25 cellular contexts compared by ENCODE assay signal in genomic region chr7:124857672-124858235, GRCh38.
"Had no signal": no experiment of that assay in that cellular context is flagged by ENCODE, and none has a peak within 500 bp of the region (broad histone marks: within the 10 kb centered on the region; RNA-seq: fewer than 3 reads in every experiment).

No MANE protein-coding gene starts in this region.

- H3K4me1 ChIP-seq: foreskin keratinocyte, left lung, prostate gland, right atrium auricular region, spleen, tibial artery had no signal

- H3K27me3 ChIP-seq: cardiac muscle cell, foreskin keratinocyte, left lung, neutrophil, ovary, right atrium auricular region, spleen, tibial artery had no signal

- H3K9me3 Mint-ChIP-seq: activated B cell treated with CpG ODN at 0.5 μM for 24 hours; activated naive CD4-positive, alpha-beta T cell treated with anti-CD3 and anti-CD28 coated beads, Interleukin-2, amount 10 ng/mL, durations not matched to agents 7 days and 5 days; activated naive CD8-positive, alpha-beta T cell treated with anti-CD3 and anti-CD28 coated beads, Interleukin-2, amount 50 U/mL, for 24 hours; dendritic cell treated with granulocyte-macrophage colony-stimulating factor and Interleukin-4, amounts not matched to agents 40 ng/mL and 50 ng/mL, for 4 days; naive thymus-derived CD8-positive, alpha-beta T cell; stimulated activated naive CD8-positive, alpha-beta T cell treated with anti-CD3 and anti-CD28 coated beads, Interleukin-15, Interleukin-2, amounts not matched to agents 100 ng/mL and 50 ng/mL, for 24 hours had no signal

- H3K4me3 Mint-ChIP-seq: activated B cell treated with CpG ODN at 0.5 μM for 24 hours; activated CD4-positive, alpha-beta T cell treated with anti-CD3 and anti-CD28 coated beads for 36 hours; activated naive CD4-positive, alpha-beta T cell treated with anti-CD3 and anti-CD28 coated beads, Interleukin-2, amount 10 ng/mL, durations not matched to agents 7 days and 5 days; activated naive CD8-positive, alpha-beta T cell treated with anti-CD3 and anti-CD28 coated beads, Interleukin-2, amount 50 U/mL, for 24 hours; dendritic cell treated with granulocyte-macrophage colony-stimulating factor and Interleukin-4, amounts not matched to agents 40 ng/mL and 50 ng/mL, for 4 days; naive thymus-derived CD8-positive, alpha-beta T cell; stimulated activated naive CD8-positive, alpha-beta T cell treated with anti-CD3 and anti-CD28 coated beads, Interleukin-15, Interleukin-2, amounts not matched to agents 100 ng/mL and 50 ng/mL, for 24 hours had no signal

- ATAC-seq: activated CD4-positive, alpha-beta T cell treated with anti-CD3 and anti-CD28 coated beads for 36 hours; activated naive CD8-positive, alpha-beta T cell treated with anti-CD3 and anti-CD28 coated beads, Interleukin-2, amount 50 U/mL, for 24 hours; foreskin keratinocyte; left lung; naive thymus-derived CD8-positive, alpha-beta T cell had no signal

- H3K27ac Mint-ChIP-seq: activated B cell treated with CpG ODN at 0.5 μM for 24 hours; activated CD4-positive, alpha-beta T cell treated with anti-CD3 and anti-CD28 coated beads for 36 hours; activated naive CD4-positive, alpha-beta T cell treated with anti-CD3 and anti-CD28 coated beads, Interleukin-2, amount 10 ng/mL, durations not matched to agents 7 days and 5 days; activated naive CD8-positive, alpha-beta T cell treated with anti-CD3 and anti-CD28 coated beads, Interleukin-2, amount 50 U/mL, for 24 hours; dendritic cell treated with granulocyte-macrophage colony-stimulating factor and Interleukin-4, amounts not matched to agents 40 ng/mL and 50 ng/mL, for 4 days; stimulated activated naive CD8-positive, alpha-beta T cell treated with anti-CD3 and anti-CD28 coated beads, Interleukin-15, Interleukin-2, amounts not matched to agents 100 ng/mL and 50 ng/mL, for 24 hours had no signal

- H3K4me3 ChIP-seq: cardiac muscle cell, left lung, lung, ovary, prostate gland, right atrium auricular region, spleen, tibial artery had no signal

- DNase-seq: activated B cell treated with CpG ODN at 0.5 μM for 24 hours; activated CD4-positive, alpha-beta T cell treated with anti-CD3 and anti-CD28 coated beads for 36 hours; activated CD4-positive, alpha-beta T cell treated with anti-CD3 and anti-CD28 coated beads, Interleukin-2, amount 50 U/mL, for 4 hours; activated CD8-positive, alpha-beta memory T cell treated with anti-CD3 and anti-CD28 coated beads, Interleukin-2, amount 50 U/mL, for 48 hours; activated effector memory CD4-positive, alpha-beta T cell treated with Interleukin-2 at 50 U/mL for 16 hours; activated naive CD4-positive, alpha-beta T cell treated with anti-CD3 and anti-CD28 coated beads, Interleukin-2, amount 10 ng/mL, durations not matched to agents 7 days and 5 days; activated naive CD8-positive, alpha-beta T cell treated with anti-CD3 and anti-CD28 coated beads, Interleukin-2, amount 50 U/mL, for 24 hours; activated T-cell treated with anti-CD3 and anti-CD28 coated beads, Interleukin-2, amount 50 U/mL, for 48 hours; effector CD4-positive, alpha-beta T cell; foreskin keratinocyte; kidney glomerular epithelial cell; naive thymus-derived CD8-positive, alpha-beta T cell; ovary; spleen; stimulated activated CD4-positive, alpha-beta T cell treated with anti-CD3 and anti-CD28 coated beads, Interleukin-4, amount 100 ng/mL, for 1 hour; T-helper 1 cell; tibial artery had no signal

- H3K4me1 Mint-ChIP-seq: activated B cell treated with CpG ODN at 0.5 μM for 24 hours; activated CD4-positive, alpha-beta T cell treated with anti-CD3 and anti-CD28 coated beads for 36 hours; activated naive CD4-positive, alpha-beta T cell treated with anti-CD3 and anti-CD28 coated beads, Interleukin-2, amount 10 ng/mL, durations not matched to agents 7 days and 5 days; activated naive CD8-positive, alpha-beta T cell treated with anti-CD3 and anti-CD28 coated beads, Interleukin-2, amount 50 U/mL, for 24 hours had no signal

- H3K36me3 ChIP-seq: left lung, ovary, prostate gland had no signal

- H3K27ac ChIP-seq: cardiac muscle cell, foreskin keratinocyte, left lung, neutrophil, ovary, prostate gland, right atrium auricular region, spleen, tibial artery had no signal

- H3K27me3 Mint-ChIP-seq: activated B cell treated with CpG ODN at 0.5 μM for 24 hours; activated CD4-positive, alpha-beta T cell treated with anti-CD3 and anti-CD28 coated beads for 36 hours; activated naive CD4-positive, alpha-beta T cell treated with anti-CD3 and anti-CD28 coated beads, Interleukin-2, amount 10 ng/mL, durations not matched to agents 7 days and 5 days; activated naive CD8-positive, alpha-beta T cell treated with anti-CD3 and anti-CD28 coated beads, Interleukin-2, amount 50 U/mL, for 24 hours; dendritic cell treated with granulocyte-macrophage colony-stimulating factor and Interleukin-4, amounts not matched to agents 40 ng/mL and 50 ng/mL, for 4 days; naive thymus-derived CD8-positive, alpha-beta T cell; stimulated activated naive CD8-positive, alpha-beta T cell treated with anti-CD3 and anti-CD28 coated beads, Interleukin-15, Interleukin-2, amounts not matched to agents 100 ng/mL and 50 ng/mL, for 24 hours had no signal
